1 cellular context compared by ENCODE assay signal in the genomic region with DNA sequence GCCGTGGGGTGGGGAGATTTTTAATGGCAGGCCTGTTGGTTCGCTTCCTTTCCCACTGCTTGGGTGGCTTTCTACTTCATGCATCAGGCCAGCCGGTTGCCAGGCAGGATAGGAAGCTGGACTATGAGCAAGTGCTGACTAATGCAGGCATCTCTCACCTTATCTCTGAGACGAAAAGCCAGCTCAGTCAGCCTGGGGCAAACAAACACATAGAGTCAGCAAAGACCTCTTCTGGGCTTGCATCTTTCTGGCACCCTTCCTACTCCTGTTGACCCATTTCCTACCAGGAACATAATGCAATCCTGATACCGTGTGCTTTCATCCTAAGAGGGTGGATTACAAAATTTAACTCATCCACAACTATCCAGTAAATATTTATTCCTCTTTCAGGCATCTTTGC.
TF ChIP-seq lines count a peak whose summit lies in the region.

No MANE protein-coding gene starts in this region.

TF ChIP-seq in SK-N-SH treated with all-trans-retinoic acid at 6 μM for 48 hours, 23 proteins besides CTCF, POLR2A, EP300 and RAD21 (continued from another document):
- TF ChIP-seq CREB5 (CRISPR knock-in tag; IDR thresholded peaks at IDR 0.05; ENCODE audit: low read depth) = no peak
